8 cellular contexts compared by ENCODE assay signal in the genomic region with DNA sequence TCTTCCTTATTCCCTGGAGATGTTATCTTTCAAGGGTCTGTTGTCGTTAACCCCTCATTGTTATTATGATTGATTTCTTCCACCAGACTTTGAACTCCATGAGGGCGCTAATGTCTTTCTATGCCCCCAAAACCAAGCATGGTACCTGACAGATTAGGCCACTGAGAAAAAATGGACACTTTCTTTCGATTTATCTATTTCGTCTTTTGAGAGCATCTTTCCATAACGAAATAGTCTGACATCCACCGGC. TPM values are rescaled to one million over a fixed set of nuclear protein-coding genes. Genes with fewer than 3 reads are reported as not detected.
DNase-seq lines count a peak whose midpoint lies in the region; ATAC-seq and TF ChIP-seq lines count a peak whose summit lies in the region.

No MANE protein-coding gene starts in this region.

- peaks cover 0 to 21% of the 10 kb centered on the region in 2 donors for H3K36me3 ChIP-seq in left lung
- H3K36me3 ChIP-seq in tibial artery, result peaks cover 13 to 22% (median 19%) of the 10 kb centered on the region in 3 donors

- no peak for DNase-seq in activated T-cell treated with anti-CD3 and anti-CD28 coated beads, Interleukin-2, amount 50 U/mL, for 72 hours
- no peak for DNase-seq in activated T-cell treated with anti-CD3 and anti-CD28 coated beads for 4 hours
- DNase-seq in activated naive CD8-positive, alpha-beta T cell treated with anti-CD3 and anti-CD28 coated beads, Interleukin-2, amount 50 U/mL, for 24 hours, result no peak
- DNase-seq in left lung, result no peak
- DNase-seq in tibial artery, result no peak
- DNase-seq in RPMI8226, result no peak
- no peak for DNase-seq in cerebellar cortex (ENCODE audit: low spot score)

- peak overlapping the region; percentile 99 for H3K27ac Mint-ChIP-seq in activated T-cell treated with anti-CD3 and anti-CD28 coated beads, Interleukin-2, amount 50 U/mL, for 72 hours
- H3K27ac Mint-ChIP-seq in activated naive CD8-positive, alpha-beta T cell treated with anti-CD3 and anti-CD28 coated beads, Interleukin-2, amount 50 U/mL, for 24 hours, result peak overlapping the region; percentile 97

- peak overlapping the region; percentile 89 to 93 for H3K27ac ChIP-seq in left lung
- H3K27ac ChIP-seq in tibial artery, result peak overlapping the region; percentile 83 to 84

- H3K27me3 ChIP-seq in left lung (no peaks in the 10 kb centered on the region), tibial artery (no peaks in the 10 kb centered on the region)

- H3K4me3 Mint-ChIP-seq in activated T-cell treated with anti-CD3 and anti-CD28 coated beads, Interleukin-2, amount 50 U/mL, for 72 hours, result peak overlapping the region; percentile 94 to 100
- H3K4me3 Mint-ChIP-seq in activated naive CD8-positive, alpha-beta T cell treated with anti-CD3 and anti-CD28 coated beads, Interleukin-2, amount 50 U/mL, for 24 hours, result peak overlapping the region; percentile 94

- H3K9me3 Mint-ChIP-seq in activated T-cell treated with anti-CD3 and anti-CD28 coated beads, Interleukin-2, amount 50 U/mL, for 72 hours, result no peaks in the 10 kb centered on the region
- no peaks in the 10 kb centered on the region for H3K9me3 Mint-ChIP-seq in activated naive CD8-positive, alpha-beta T cell treated with anti-CD3 and anti-CD28 coated beads, Interleukin-2, amount 50 U/mL, for 24 hours

- peaks cover 32% of the 10 kb centered on the region for H3K4me1 Mint-ChIP-seq in activated T-cell treated with anti-CD3 and anti-CD28 coated beads, Interleukin-2, amount 50 U/mL, for 72 hours (ENCODE audit: low read depth)
- peaks cover 34% of the 10 kb centered on the region for H3K4me1 Mint-ChIP-seq in activated naive CD8-positive, alpha-beta T cell treated with anti-CD3 and anti-CD28 coated beads, Interleukin-2, amount 50 U/mL, for 24 hours

- TF ChIP-seq CTCF in left lung (IDR thresholded peaks at IDR 0.05), result no peak
- no peak for TF ChIP-seq CTCF in tibial artery (IDR thresholded peaks at IDR 0.05)

- H3K4me3 ChIP-seq in left lung (peak overlapping the region; percentile 70 to 83), tibial artery (peak overlapping the region; percentile 65 to 78)

- H3K36me3 Mint-ChIP-seq in activated T-cell treated with anti-CD3 and anti-CD28 coated beads, Interleukin-2, amount 50 U/mL, for 72 hours (ENCODE audit: insufficient read depth in 2 of 2), result peaks cover 11 to 25% of the 10 kb centered on the region in 2 donors
- peaks cover 29% of the 10 kb centered on the region for H3K36me3 Mint-ChIP-seq in activated naive CD8-positive, alpha-beta T cell treated with anti-CD3 and anti-CD28 coated beads, Interleukin-2, amount 50 U/mL, for 24 hours (ENCODE audit: low read depth)

- intact Hi-C loops in left lung (cut with DNase I) (no loop called here), tibial artery (cut with DNase I; ENCODE audit: low total_unique reads) (loop anchor here (5.0 kb wide), 1 partner anchor 376 kb away; no protein-coding TSS in a partner anchor)

- H3K4me1 ChIP-seq in left lung (peaks cover 0 to 31% of the 10 kb centered on the region in 2 donors), tibial artery (peaks cover 0 to 20% (median 13%) of the 10 kb centered on the region in 4 donors)

- ATAC-seq in activated T-cell treated with anti-CD3 and anti-CD28 coated beads, Interleukin-2, amount 50 U/mL, for 72 hours (replicated peaks in 1 of 2), result no peak
- ATAC-seq in activated naive CD8-positive, alpha-beta T cell treated with anti-CD3 and anti-CD28 coated beads, Interleukin-2, amount 50 U/mL, for 24 hours, result no peak
- no peak for ATAC-seq in left lung
- ATAC-seq in GM19455 (IDR thresholded peaks at IDR 0.05; ENCODE audit: unreplicated experiment), result no peak

- H3K27me3 Mint-ChIP-seq in activated T-cell treated with anti-CD3 and anti-CD28 coated beads, Interleukin-2, amount 50 U/mL, for 72 hours (ENCODE audit: low read depth), result no peaks in the 10 kb centered on the region
- no peaks in the 10 kb centered on the region for H3K27me3 Mint-ChIP-seq in activated naive CD8-positive, alpha-beta T cell treated with anti-CD3 and anti-CD28 coated beads, Interleukin-2, amount 50 U/mL, for 24 hours

- no peaks in the 10 kb centered on the region for H3K9me3 ChIP-seq in left lung
- no peaks in the 10 kb centered on the region for H3K9me3 ChIP-seq in tibial artery

RNA-seq across cellular contexts. Expression of a gene that starts 0.6 kb away (rescaled TPM):
- total RNA-seq in activated T-cell treated with anti-CD3 and anti-CD28 coated beads, Interleukin-2, amount 50 U/mL, for 72 hours, result 100 to 1,000 TPM; 248 to 268 TPM
- total RNA-seq in left lung, result 100 to 1,000 TPM; 109 to 184 TPM

RNA-seq across cellular contexts. Expression of a gene that starts 21.2 kb away (rescaled TPM):
- total RNA-seq in activated T-cell treated with anti-CD3 and anti-CD28 coated beads, Interleukin-2, amount 50 U/mL, for 72 hours, result 100 to 1,000 TPM; 136 to 144 TPM
- total RNA-seq in left lung, result 100 to 1,000 TPM; 105 to 113 TPM
